Comparison of ENCODE assay signal across 1 cellular context in genomic region chr6:146857180-146857959, GRCh38.
TF ChIP-seq lines count a peak whose summit lies in the region.

No MANE protein-coding gene starts in this region.

TF ChIP-seq in GM23338, 12 proteins besides CTCF, POLR2A, EP300 and RAD21 (continued from another document):
- TF ChIP-seq, protein P1, sequence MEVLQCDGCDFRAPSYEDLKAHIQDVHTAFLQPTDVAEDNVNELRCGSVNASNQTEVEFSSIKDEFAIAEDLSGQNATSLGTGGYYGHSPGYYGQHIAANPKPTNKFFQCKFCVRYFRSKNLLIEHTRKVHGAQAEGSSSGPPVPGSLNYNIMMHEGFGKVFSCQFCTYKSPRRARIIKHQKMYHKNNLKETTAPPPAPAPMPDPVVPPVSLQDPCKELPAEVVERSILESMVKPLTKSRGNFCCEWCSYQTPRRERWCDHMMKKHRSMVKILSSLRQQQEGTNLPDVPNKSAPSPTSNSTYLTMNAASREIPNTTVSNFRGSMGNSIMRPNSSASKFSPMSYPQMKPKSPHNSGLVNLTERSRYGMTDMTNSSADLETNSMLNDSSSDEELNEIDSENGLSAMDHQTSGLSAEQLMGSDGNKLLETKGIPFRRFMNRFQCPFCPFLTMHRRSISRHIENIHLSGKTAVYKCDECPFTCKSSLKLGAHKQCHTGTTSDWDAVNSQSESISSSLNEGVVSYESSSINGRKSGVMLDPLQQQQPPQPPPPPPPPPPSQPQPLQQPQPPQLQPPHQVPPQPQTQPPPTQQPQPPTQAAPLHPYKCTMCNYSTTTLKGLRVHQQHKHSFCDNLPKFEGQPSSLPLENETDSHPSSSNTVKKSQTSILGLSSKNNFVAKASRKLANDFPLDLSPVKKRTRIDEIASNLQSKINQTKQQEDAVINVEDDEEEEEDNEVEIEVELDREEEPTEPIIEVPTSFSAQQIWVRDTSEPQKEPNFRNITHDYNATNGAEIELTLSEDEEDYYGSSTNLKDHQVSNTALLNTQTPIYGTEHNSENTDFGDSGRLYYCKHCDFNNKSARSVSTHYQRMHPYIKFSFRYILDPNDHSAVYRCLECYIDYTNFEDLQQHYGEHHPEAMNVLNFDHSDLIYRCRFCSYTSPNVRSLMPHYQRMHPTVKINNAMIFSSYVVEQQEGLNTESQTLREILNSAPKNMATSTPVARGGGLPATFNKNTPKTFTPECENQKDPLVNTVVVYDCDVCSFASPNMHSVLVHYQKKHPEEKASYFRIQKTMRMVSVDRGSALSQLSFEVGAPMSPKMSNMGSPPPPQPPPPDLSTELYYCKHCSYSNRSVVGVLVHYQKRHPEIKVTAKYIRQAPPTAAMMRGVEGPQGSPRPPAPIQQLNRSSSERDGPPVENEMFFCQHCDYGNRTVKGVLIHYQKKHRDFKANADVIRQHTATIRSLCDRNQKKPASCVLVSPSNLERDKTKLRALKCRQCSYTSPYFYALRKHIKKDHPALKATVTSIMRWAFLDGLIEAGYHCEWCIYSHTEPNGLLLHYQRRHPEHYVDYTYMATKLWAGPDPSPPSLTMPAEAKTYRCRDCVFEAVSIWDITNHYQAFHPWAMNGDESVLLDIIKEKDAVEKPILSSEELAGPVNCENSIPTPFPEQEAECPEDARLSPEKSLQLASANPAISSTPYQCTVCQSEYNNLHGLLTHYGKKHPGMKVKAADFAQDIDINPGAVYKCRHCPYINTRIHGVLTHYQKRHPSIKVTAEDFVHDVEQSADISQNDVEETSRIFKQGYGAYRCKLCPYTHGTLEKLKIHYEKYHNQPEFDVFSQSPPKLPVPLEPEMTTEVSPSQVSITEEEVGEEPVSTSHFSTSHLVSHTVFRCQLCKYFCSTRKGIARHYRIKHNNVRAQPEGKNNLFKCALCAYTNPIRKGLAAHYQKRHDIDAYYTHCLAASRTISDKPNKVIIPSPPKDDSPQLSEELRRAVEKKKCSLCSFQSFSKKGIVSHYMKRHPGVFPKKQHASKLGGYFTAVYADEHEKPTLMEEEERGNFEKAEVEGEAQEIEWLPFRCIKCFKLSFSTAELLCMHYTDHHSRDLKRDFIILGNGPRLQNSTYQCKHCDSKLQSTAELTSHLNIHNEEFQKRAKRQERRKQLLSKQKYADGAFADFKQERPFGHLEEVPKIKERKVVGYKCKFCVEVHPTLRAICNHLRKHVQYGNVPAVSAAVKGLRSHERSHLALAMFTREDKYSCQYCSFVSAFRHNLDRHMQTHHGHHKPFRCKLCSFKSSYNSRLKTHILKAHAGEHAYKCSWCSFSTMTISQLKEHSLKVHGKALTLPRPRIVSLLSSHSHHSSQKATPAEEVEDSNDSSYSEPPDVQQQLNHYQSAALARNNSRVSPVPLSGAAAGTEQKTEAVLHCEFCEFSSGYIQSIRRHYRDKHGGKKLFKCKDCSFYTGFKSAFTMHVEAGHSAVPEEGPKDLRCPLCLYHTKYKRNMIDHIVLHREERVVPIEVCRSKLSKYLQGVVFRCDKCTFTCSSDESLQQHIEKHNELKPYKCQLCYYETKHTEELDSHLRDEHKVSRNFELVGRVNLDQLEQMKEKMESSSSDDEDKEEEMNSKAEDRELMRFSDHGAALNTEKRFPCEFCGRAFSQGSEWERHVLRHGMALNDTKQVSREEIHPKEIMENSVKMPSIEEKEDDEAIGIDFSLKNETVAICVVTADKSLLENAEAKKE (CRISPR knock-in tag; IDR thresholded peaks at IDR 0.05), result no peak
- TF ChIP-seq STAT1 (IDR thresholded peaks at IDR 0.05; ENCODE audit: unreplicated experiment) (no peak), ZNF114 (CRISPR knock-in tag; IDR thresholded peaks at IDR 0.05) (no peak)
